ENCODE assay signal across 21 cellular contexts in the genomic region with DNA sequence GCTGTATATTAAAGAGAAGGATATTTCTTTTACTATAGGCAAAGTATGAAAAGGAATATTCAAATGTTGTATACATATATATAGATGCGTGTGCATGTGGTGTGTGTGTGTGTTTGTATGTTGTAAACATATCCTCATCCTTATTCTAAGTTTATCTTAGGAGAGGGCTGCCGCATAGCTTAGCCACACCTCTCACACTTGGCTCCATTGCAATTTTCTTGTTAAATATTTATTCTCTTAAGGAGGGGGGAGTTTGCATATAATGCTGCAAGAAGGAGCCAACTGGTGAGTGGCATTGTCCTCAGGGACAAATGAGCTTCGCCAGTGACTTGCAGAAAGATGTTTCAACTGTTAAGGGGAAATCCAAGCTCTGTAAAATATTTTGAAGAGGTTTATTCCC.
DNase-seq lines count a peak whose midpoint lies in the region; ATAC-seq and TF ChIP-seq lines count a peak whose summit lies in the region.
"Had no signal": no experiment of that assay in that cellular context is flagged by ENCODE, and none has a peak within 500 bp of the region (broad histone marks: within the 10 kb centered on the region; RNA-seq: fewer than 3 reads in every experiment).

No MANE protein-coding gene starts in this region.

- H3K27me3 ChIP-seq in GM23338 (ENCODE audit: insufficient read depth) (no peaks in the 10 kb centered on the region), mesenchymal stem cell (ENCODE audit: control insufficient read depth in 1 of 2, insufficient read depth in 1 of 2, low read length in 2 of 2) (no peaks in the 10 kb centered on the region)
- H3K27me3 ChIP-seq: BE2C, SJCRH30 had no signal

- 74% methylated on average over 1 of the region's 3 CpGs for WGBS in mesenchymal stem cell

- no peaks in the 10 kb centered on the region; the same call in 1 of the 2 replicates for H3K36me3 ChIP-seq in GM23338 (ENCODE audit: insufficient read depth)
- H3K36me3 ChIP-seq in mesenchymal stem cell (ENCODE audit: control insufficient read depth in 1 of 2, insufficient read depth in 2 of 2, low read depth in 1 of 2, low read length in 2 of 2) = no peaks in the 10 kb centered on the region
- H3K36me3 ChIP-seq: BE2C, SJCRH30 had no signal

- no peak overlapping the region for H3K18ac ChIP-seq in mesenchymal stem cell (ENCODE audit: low read depth in 1 of 2, low read length in 2 of 2)

- peaks cover 36% of the 10 kb centered on the region for H3K36me3 Mint-ChIP-seq in GM23338 (ENCODE audit: low read depth)

- H3K4ac ChIP-seq in mesenchymal stem cell (ENCODE audit: low read depth in 1 of 2, low read length in 2 of 2) = no peak overlapping the region

- peaks cover 6% of the 10 kb centered on the region for H3K9me3 ChIP-seq in mesenchymal stem cell (ENCODE audit: control insufficient read depth, low read length)
- H3K9me3 ChIP-seq: BE2C, SJCRH30 had no signal

- H3K9ac ChIP-seq in mesenchymal stem cell (ENCODE audit: low read length) = peak overlapping the region; percentile 20

- H4K8ac ChIP-seq in mesenchymal stem cell (ENCODE audit: low read length) = no peak overlapping the region

- H3F3A ChIP-seq in GM23338 (replicated peaks; ENCODE audit: low read depth) = no peaks in the 10 kb centered on the region

- no peak overlapping the region for H2BK5ac ChIP-seq in mesenchymal stem cell (ENCODE audit: low read depth, low read length, poor library complexity, severe bottlenecking)

- H3K4me3 ChIP-seq in GM23338 (no peak overlapping the region), mesenchymal stem cell (ENCODE audit: insufficient read depth in 1 of 2, low read depth in 1 of 2, low read length in 2 of 2) (no peak overlapping the region)
- H3K4me3 ChIP-seq: SJCRH30 had no signal

- H3K23ac ChIP-seq in mesenchymal stem cell (ENCODE audit: low read length in 2 of 2) = no peak overlapping the region

- H3K4me2 ChIP-seq in GM23338 (no peak overlapping the region), mesenchymal stem cell (ENCODE audit: low read length, poor library complexity, severe bottlenecking) (no peak overlapping the region)

- peaks cover 31% of the 10 kb centered on the region; the same call in 1 of the 2 replicates for H3K9me2 ChIP-seq in GM23338 (ENCODE audit: insufficient read depth)

- TF ChIP-seq CTCF in GM23338 (conservative IDR thresholded peaks at IDR 0.05; ENCODE audit: low read depth in 2 of 2) (no peak), VCaP (conservative IDR thresholded peaks at IDR 0.05) (no peak)

- DNase-seq in GM23338 (ENCODE audit: low spot score) (no peak), mesenchymal stem cell (no peak), renal cortical epithelial cell (ENCODE audit: low read depth) (peak; percentile 27), NOMO-1 treated with DMSO at 0.1 percent for 48 hours (lab: John Stamatoyannopoulos, UW; ENCODE audit: unreplicated experiment) (no peak)
- no peak for DNase-seq in stimulated activated CD4-positive, alpha-beta T cell treated with anti-CD3 and anti-CD28 coated beads, Interleukin-2, amount 100 ng/mL, for 24 hours
- DNase-seq: BE2C; CD4-positive, alpha-beta T cell; COR-L47; DMS153; GOT3; HCEC 1CT; MM.1S; NCI-H1048; NCI-H1436; NCI-H187 treated with DMSO at 0.1 percent for 48 hours; NCI-H2107; NCI-H748 treated with DMSO at 0.1 percent for 48 hours had no signal

- H3K4me1 ChIP-seq in GM23338 (ENCODE audit: insufficient read depth) (peaks cover 19% of the 10 kb centered on the region), mesenchymal stem cell (ENCODE audit: control insufficient read depth, insufficient read depth, low read depth, low read length) (no peaks in the 10 kb centered on the region)
- H3K4me1 ChIP-seq: BE2C had no signal

- peaks cover 28% of the 10 kb centered on the region for H3K9me3 Mint-ChIP-seq in GM23338
- H3K9me3 Mint-ChIP-seq: CD4-positive, alpha-beta T cell had no signal

- peak overlapping the region; percentile 24; the same call in 1 of the 2 replicates for H2AFZ ChIP-seq in GM23338
- H2AFZ ChIP-seq in mesenchymal stem cell (ENCODE audit: low read depth, low read length) = no peak overlapping the region

- 0 out of 2 replicates have a peak overlapping the region, but pooled peaks have one; percentile 31 for H3K27ac Mint-ChIP-seq in GM23338
- H3K27ac Mint-ChIP-seq: CD4-positive, alpha-beta T cell had no signal

- H3K27me3 Mint-ChIP-seq in GM23338 (ENCODE audit: insufficient read depth, low read depth, poor library complexity) = peaks cover 3% of the 10 kb centered on the region

- no peaks in the 10 kb centered on the region for H3K79me1 ChIP-seq in mesenchymal stem cell (replicated peaks; ENCODE audit: low read length, poor library complexity, severe bottlenecking)

- no peak overlapping the region for H2BK15ac ChIP-seq in mesenchymal stem cell (ENCODE audit: low read depth, poor library complexity, severe bottlenecking)

- H3K4me3 Mint-ChIP-seq in GM23338 = no peak overlapping the region
- H3K4me3 Mint-ChIP-seq: CD4-positive, alpha-beta T cell had no signal

- no peak overlapping the region for H3K14ac ChIP-seq in mesenchymal stem cell (ENCODE audit: low read length in 2 of 2)

- no peaks in the 10 kb centered on the region for H3K79me2 ChIP-seq in GM23338 (replicated peaks; ENCODE audit: insufficient read depth)

- ATAC-seq in GM23338 = no peak
- ATAC-seq in HG03520 (IDR thresholded peaks at IDR 0.05; ENCODE audit: unreplicated experiment) = no peak
- ATAC-seq: Panc1 had no signal

- no peak overlapping the region for H2BK120ac ChIP-seq in mesenchymal stem cell (ENCODE audit: low read depth, low read length)

- H3K4me1 Mint-ChIP-seq in GM23338 = peaks cover 23% of the 10 kb centered on the region

- H4K20me1 ChIP-seq in GM23338 (replicated peaks; ENCODE audit: insufficient read depth) = no peaks in the 10 kb centered on the region

- no peak overlapping the region for H4K91ac ChIP-seq in mesenchymal stem cell (ENCODE audit: low read length)

- H3K27ac ChIP-seq in GM23338 (ENCODE audit: low read depth) (no peak overlapping the region), VCaP (peak overlapping the region; percentile 38), mesenchymal stem cell (ENCODE audit: low read length, poor library complexity, severe bottlenecking) (no peak overlapping the region)
- H3K27ac ChIP-seq: SJCRH30 had no signal

- no peak overlapping the region for H2BK12ac ChIP-seq in mesenchymal stem cell (ENCODE audit: low read length in 2 of 2)

- H2AK5ac ChIP-seq in mesenchymal stem cell (ENCODE audit: low read length, severe bottlenecking) = no peak overlapping the region

TF ChIP-seq in GM23338, 12 proteins besides CTCF, POLR2A, EP300 and RAD21 (continues in another document):
- TF ChIP-seq ZNF114 (CRISPR knock-in tag; IDR thresholded peaks at IDR 0.05) (no peak), JUNB (IDR thresholded peaks at IDR 0.05; ENCODE audit: unreplicated experiment) (no peak), EZH2phosphoT487 (IDR thresholded peaks at IDR 0.05; ENCODE audit: unreplicated experiment) (no peak)
- TF ChIP-seq, protein P1, sequence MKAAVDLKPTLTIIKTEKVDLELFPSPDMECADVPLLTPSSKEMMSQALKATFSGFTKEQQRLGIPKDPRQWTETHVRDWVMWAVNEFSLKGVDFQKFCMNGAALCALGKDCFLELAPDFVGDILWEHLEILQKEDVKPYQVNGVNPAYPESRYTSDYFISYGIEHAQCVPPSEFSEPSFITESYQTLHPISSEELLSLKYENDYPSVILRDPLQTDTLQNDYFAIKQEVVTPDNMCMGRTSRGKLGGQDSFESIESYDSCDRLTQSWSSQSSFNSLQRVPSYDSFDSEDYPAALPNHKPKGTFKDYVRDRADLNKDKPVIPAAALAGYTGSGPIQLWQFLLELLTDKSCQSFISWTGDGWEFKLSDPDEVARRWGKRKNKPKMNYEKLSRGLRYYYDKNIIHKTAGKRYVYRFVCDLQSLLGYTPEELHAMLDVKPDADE (IDR thresholded peaks at IDR 0.05) = no peak
